Comparison of ENCODE assay signal across 23 cellular contexts in genomic region chr7:85714182-85714581, GRCh38.
A peak's percentile ranks its signal among the peaks of the same experiment; 100 is the strongest.
DNase-seq lines count a peak whose midpoint lies in the region; ATAC-seq and TF ChIP-seq lines count a peak whose summit lies in the region.
"Had no signal": no experiment of that assay in that cellular context is flagged by ENCODE, and none has a peak within 500 bp of the region (broad histone marks: within the 10 kb centered on the region; RNA-seq: fewer than 3 reads in every experiment).

No MANE protein-coding gene starts in this region.

- no peaks in the 10 kb centered on the region for H3K36me3 ChIP-seq in sigmoid colon
- H3K36me3 ChIP-seq: heart right ventricle had no signal

- H3K4me3 ChIP-seq in sigmoid colon: no peak overlapping the region
- H3K4me3 ChIP-seq: heart right ventricle had no signal

- H3K27ac ChIP-seq in sigmoid colon: no peak overlapping the region
- H3K27ac ChIP-seq: heart right ventricle had no signal

- DNase-seq in sigmoid colon: no peak
- no peak for DNase-seq in kidney tubule cell (ENCODE audit: low spot score)
- no peak for DNase-seq in CD1c-positive myeloid dendritic cell (ENCODE audit: extremely low spot score)
- no peak for DNase-seq in NCI-H2081 treated with DMSO at 0.1 percent for 48 hours (lab: John Stamatoyannopoulos, UW)
- DNase-seq: ACHN; activated CD4-positive, CD25-positive, alpha-beta regulatory T cell; activated gamma-delta T cell treated with Interleukin-2 at 50 U/mL for 16 hours; amygdala; CD4-positive, alpha-beta T cell; cerebellar nuclear complex; H9; heart right ventricle; mesenchymal stem cell; NCI-H1417 treated with DMSO at 0.1 percent for 48 hours; NCI-H446; SHP77; stimulated activated CD4-positive, alpha-beta T cell treated with anti-CD3 and anti-CD28 coated beads, Interleukin-15, amount 100 ng/mL, for 24 hours; stimulated activated naive CD8-positive, alpha-beta T cell treated with anti-CD3 and anti-CD28 coated beads, Interleukin-15, amount 100 ng/mL, for 72 hours; T-helper 17 cell had no signal

- no peak for TF ChIP-seq CTCF in sigmoid colon (IDR thresholded peaks at IDR 0.05)

- TF ChIP-seq POLR2A in sigmoid colon (IDR thresholded peaks at IDR 0.05): no peak

- no peaks in the 10 kb centered on the region for H3K4me1 ChIP-seq in sigmoid colon
- H3K4me1 ChIP-seq: heart right ventricle had no signal

- peak; percentile 87 for ATAC-seq in GM18499 (IDR thresholded peaks at IDR 0.05; ENCODE audit: insufficient read depth, unreplicated experiment)
- peak; percentile 59 for ATAC-seq in GM19455 (IDR thresholded peaks at IDR 0.05; ENCODE audit: unreplicated experiment)
- peak; percentile 84 for ATAC-seq in HG02870 (IDR thresholded peaks at IDR 0.05; ENCODE audit: unreplicated experiment)
- ATAC-seq in HG03520 (IDR thresholded peaks at IDR 0.05; ENCODE audit: unreplicated experiment): peak; percentile 76
- ATAC-seq: stimulated activated naive CD8-positive, alpha-beta T cell treated with anti-CD3 and anti-CD28 coated beads, Interleukin-15, amount 100 ng/mL, for 72 hours; T-helper 17 cell had no signal

- intact Hi-C loops in sigmoid colon (cut with DNase I): no loop called here

- no peaks in the 10 kb centered on the region for H3K9me3 ChIP-seq in sigmoid colon

- WGBS in sigmoid colon, 2 donors: 84 to 88% methylated on average over 2 of the region's 2 CpGs

- TF ChIP-seq EP300 in sigmoid colon (IDR thresholded peaks at IDR 0.05): no peak

- H3K27me3 ChIP-seq in sigmoid colon: no peaks in the 10 kb centered on the region
- H3K27me3 ChIP-seq: heart right ventricle had no signal
